13 cellular contexts compared by ENCODE assay signal in genomic region chr22:42645938-42646568, GRCh38. TPM values are rescaled to one million over a fixed set of nuclear protein-coding genes. Genes with fewer than 3 reads are reported as not detected.
DNase-seq lines count a peak whose midpoint lies in the region; ATAC-seq and TF ChIP-seq lines count a peak whose summit lies in the region.
"Had no signal": no experiment of that assay in that cellular context is flagged by ENCODE, and none has a peak within 500 bp of the region (broad histone marks: within the 10 kb centered on the region; RNA-seq: fewer than 3 reads in every experiment).

No MANE protein-coding gene starts in this region.

- peak; percentile 62 for DNase-seq in LHCN-M2 (ENCODE audit: low read depth)
- no peak for DNase-seq in lung (ENCODE audit: low spot score)
- DNase-seq in HCEC 1CT, result no peak
- DNase-seq in cortex of kidney (lab: John Stamatoyannopoulos, UW), result no peak
- no peak for DNase-seq in T1000 (lab: John Stamatoyannopoulos, UW)
- no peak for DNase-seq in head of caudate nucleus
- DNase-seq: foreskin melanocyte; NCI-H2029 treated with DMSO at 0.1 percent for 48 hours; stimulated activated naive CD8-positive, alpha-beta T cell treated with anti-CD3 and anti-CD28 coated beads, Interleukin-15, amount 100 ng/mL, for 72 hours; SW 1271 had no signal

- ATAC-seq in lung (ENCODE audit: insufficient read depth, low FRiP score), result no peak
- ATAC-seq: stimulated activated naive CD8-positive, alpha-beta T cell treated with anti-CD3 and anti-CD28 coated beads, Interleukin-15, amount 100 ng/mL, for 72 hours had no signal

- 51 to 73% methylated on average over 12 to 13 of the region's 13 CpGs for WGBS in lung, 2 donors

- H3K27me3 ChIP-seq in lung (ENCODE audit: control insufficient read depth, insufficient read depth), result no peaks in the 10 kb centered on the region

- no peak overlapping the region for H3K4me3 ChIP-seq in lung

- H3K27ac ChIP-seq in cingulate gyrus (ENCODE audit: low read depth, low read length) (peak overlapping the region; percentile 94), lung (ENCODE audit: low read depth in 1 of 2, low read length in 1 of 2) (peak overlapping the region; percentile 64 to 95), temporal lobe (ENCODE audit: low read depth, low read length) (peak overlapping the region; percentile 65)

- intact Hi-C loops in head of caudate nucleus (cut with DNase I), result no loop called here

- peaks cover 24 to 60% of the 10 kb centered on the region in 2 donors for H3K4me1 ChIP-seq in lung (ENCODE audit: control insufficient read depth in 2 of 2, insufficient read depth in 2 of 2, low read length in 2 of 2)
- H3K4me1 ChIP-seq: parathyroid adenoma had no signal

- no peaks in the 10 kb centered on the region for H3K36me3 ChIP-seq in lung (ENCODE audit: control insufficient read depth in 2 of 2, insufficient read depth in 2 of 2, low read length in 2 of 2)

- TF ChIP-seq CTCF in lung (IDR thresholded peaks at IDR 0.05; ENCODE audit: control extremely low read depth, extremely low read depth), result no peak

- H3K9me3 ChIP-seq in lung (ENCODE audit: control insufficient read depth in 2 of 2, insufficient read depth in 1 of 2, low read length in 1 of 2), result no peaks in the 10 kb centered on the region

RNA-seq across cellular contexts. Expression of gene CYB5R3, which starts 3.1 kb away (rescaled TPM):
- 165 and 193 TPM in 2 replicates for total RNA-seq in LHCN-M2 (2014; rRNA removed)
- 530 TPM for polyA plus RNA-seq in LHCN-M2 (2012)
- total RNA-seq in lung, result 100 to 1,000 TPM in 1 of 2 donors, 10 to 100 TPM in 1; 90.2 to 265 TPM
- 100 to 1,000 TPM; 122 to 190 TPM for polyA plus RNA-seq in lung
- total RNA-seq in temporal lobe, result 15.5 TPM

RNA-seq across cellular contexts. Expression of gene ATP5MGL, which starts 5.7 kb away (rescaled TPM):
- total RNA-seq in LHCN-M2 (2014; rRNA removed) (not detected in 2 replicates), lung (1 to 10 TPM in 1 of 2 donors, under 1 TPM in 1; 0.82 to 1.1 TPM), temporal lobe (0.49 TPM)
- polyA plus RNA-seq in LHCN-M2 (2012), result 0.10 TPM
- polyA plus RNA-seq in lung, result under 1 TPM in 1 of 2 donors, not detected in 1; 0.16 TPM

RNA-seq across cellular contexts. Expression of gene POLDIP3, which starts 31.4 kb away (rescaled TPM):
- total RNA-seq in LHCN-M2 (2014; rRNA removed) (34.0 and 36.4 TPM in 2 replicates), lung (10 to 100 TPM; 41.1 to 62.1 TPM), temporal lobe (28.5 TPM)
- polyA plus RNA-seq in LHCN-M2 (2012), result 51.7 TPM
- polyA plus RNA-seq in lung, result 10 to 100 TPM; 20.5 to 44.3 TPM
